21 cellular contexts compared by ENCODE assay signal in the genomic region with DNA sequence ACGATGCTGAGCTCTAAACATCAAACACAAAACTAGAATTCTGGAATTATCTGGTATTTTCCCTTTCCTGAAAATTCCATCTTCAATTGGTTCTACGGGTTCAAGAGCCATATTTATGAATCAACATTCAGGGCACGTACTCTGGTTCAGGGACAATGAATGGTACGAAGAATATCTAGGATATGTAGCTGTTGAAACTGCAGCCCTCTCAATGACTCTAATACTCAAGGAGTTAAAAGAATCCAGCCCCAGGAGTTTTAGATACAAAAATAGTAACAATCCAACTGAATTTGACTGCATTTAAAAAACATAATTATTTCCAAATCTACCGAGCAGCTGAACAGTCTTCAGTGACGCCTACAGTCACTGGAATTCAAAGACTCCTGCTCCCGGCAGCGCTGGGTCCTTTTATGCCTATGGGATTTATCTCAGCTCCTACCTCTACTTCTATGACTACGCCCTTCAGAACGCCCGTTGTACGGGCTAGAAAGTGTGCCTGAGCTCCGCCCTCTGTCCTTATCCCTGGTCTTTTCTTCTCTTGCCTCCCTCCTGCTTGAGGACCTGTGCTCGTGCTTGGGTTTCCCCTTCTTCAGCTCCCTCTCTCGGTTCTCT. TPM values are rescaled to one million over a fixed set of nuclear protein-coding genes. Genes with fewer than 3 reads are reported as not detected.
DNase-seq lines count a peak whose midpoint lies in the region; ATAC-seq and TF ChIP-seq lines count a peak whose summit lies in the region.
"Had no signal": no experiment of that assay in that cellular context is flagged by ENCODE, and none has a peak within 500 bp of the region (broad histone marks: within the 10 kb centered on the region; RNA-seq: fewer than 3 reads in every experiment).

No MANE protein-coding gene starts in this region.

- peaks cover 0 to 3% (median 0%) of the 10 kb centered on the region in 11 experiments; a peak in 1 of 22 replicates for H3K36me3 ChIP-seq in BLaER1 treated with 17β-estradiol and CSF1 and Interleukin-3, amounts not matched to agents 10 nM and 100 nM
- H3K36me3 ChIP-seq in adipocyte (ENCODE audit: control insufficient read depth, insufficient read depth, low read length, severe bottlenecking) (no peaks in the 10 kb centered on the region), suprapubic skin (no peaks in the 10 kb centered on the region)
- H3K36me3 ChIP-seq: HAP-1 had no signal

- no peak for TF ChIP-seq EP300 in suprapubic skin (IDR thresholded peaks at IDR 0.05)

- ATAC-seq in right cardiac atrium: peak; percentile 28 to 32
- ATAC-seq: PC-3 had no signal

- 71% methylated on average over 15 of the region's 15 CpGs for WGBS in right cardiac atrium
- 74% methylated on average over 15 of the region's 15 CpGs for WGBS in suprapubic skin

- H3K4me3 ChIP-seq in BLaER1 treated with 17β-estradiol and CSF1 and Interleukin-3, amounts not matched to agents 10 nM and 100 nM: no peak overlapping the region
- H3K4me3 ChIP-seq in adipocyte (ENCODE audit: low read length) (peak overlapping the region; percentile 39), right cardiac atrium (ENCODE audit: low read length) (no peak overlapping the region), suprapubic skin (no peak overlapping the region)
- H3K4me3 ChIP-seq: HAP-1 had no signal

- TF ChIP-seq CTCF in suprapubic skin (IDR thresholded peaks at IDR 0.05): no peak

- peak overlapping the region in 8 of 11 experiments; percentile 17 to 56 (median 45); a peak in 13 of 22 replicates for H3K4me2 ChIP-seq in BLaER1 treated with 17β-estradiol and CSF1 and Interleukin-3, amounts not matched to agents 10 nM and 100 nM

- peaks cover 9 to 25% (median 18%) of the 10 kb centered on the region in 10 experiments; a peak in 18 of 20 replicates for H3K4me1 ChIP-seq in BLaER1 treated with 17β-estradiol and CSF1 and Interleukin-3, amounts not matched to agents 10 nM and 100 nM
- peaks cover 41% of the 10 kb centered on the region for H3K4me1 ChIP-seq in adipocyte (ENCODE audit: control insufficient read depth, insufficient read depth, low read length)
- peaks cover 4% of the 10 kb centered on the region for H3K4me1 ChIP-seq in right cardiac atrium (ENCODE audit: control insufficient read depth, insufficient read depth, low read length)
- H3K4me1 ChIP-seq in suprapubic skin: peaks cover 24% of the 10 kb centered on the region
- H3K4me1 ChIP-seq: HAP-1 had no signal

- H3K27ac ChIP-seq in BLaER1 treated with 17β-estradiol and CSF1 and Interleukin-3, amounts not matched to agents 10 nM and 100 nM: no peak overlapping the region
- no peak overlapping the region for H3K27ac ChIP-seq in right cardiac atrium (ENCODE audit: low read length)
- H3K27ac ChIP-seq in suprapubic skin: peak overlapping the region; percentile 4

- H3K9ac ChIP-seq in BLaER1 treated with 17β-estradiol and CSF1 and Interleukin-3, amounts not matched to agents 10 nM and 100 nM: no peak overlapping the region
- H3K9ac ChIP-seq in adipocyte (ENCODE audit: low read length): peak overlapping the region; percentile 30

- intact Hi-C loops in right cardiac atrium (cut with DNase I): no loop called here

- no peak for DNase-seq in adipocyte (ENCODE audit: low read depth)
- no peak for DNase-seq in right cardiac atrium
- DNase-seq in suprapubic skin (ENCODE audit: low spot score in 2 of 2): no peak
- DNase-seq in NCI-H1417 (lab: John Stamatoyannopoulos, UW): no peak
- DNase-seq in HPDE6-E6E7 (ENCODE audit: extremely low spot score): no peak
- no peak for DNase-seq in NOMO-1 (lab: John Stamatoyannopoulos, UW; ENCODE audit: unreplicated experiment in 2 of 2)
- DNase-seq: ACHN; AML-193; CD4-positive, CD25-positive, alpha-beta regulatory T cell; COR-L47; DMS 273 treated with DMSO at 0.1 percent for 48 hours; DND-41; NCI-H1105; NCI-H1694 treated with DMSO at 0.1 percent for 48 hours; NCI-H2107; NCI-H226; NCI-H524; PC-3; RPMI8226 had no signal

- TF ChIP-seq POLR2A in suprapubic skin (IDR thresholded peaks at IDR 0.05): no peak

- peaks cover 0 to 9% (median 0%) of the 10 kb centered on the region in 11 experiments; a peak in 3 of 22 replicates for H3K9me3 ChIP-seq in BLaER1 treated with 17β-estradiol and CSF1 and Interleukin-3, amounts not matched to agents 10 nM and 100 nM (replicated peaks in 1 of 11)
- no peaks in the 10 kb centered on the region for H3K9me3 ChIP-seq in adipocyte (ENCODE audit: control insufficient read depth, low read length)
- no peaks in the 10 kb centered on the region for H3K9me3 ChIP-seq in right cardiac atrium (ENCODE audit: control insufficient read depth, low read length)
- H3K9me3 ChIP-seq in suprapubic skin: no peaks in the 10 kb centered on the region
- H3K9me3 ChIP-seq: HAP-1 had no signal

- no peaks in the 10 kb centered on the region for H3K27me3 ChIP-seq in BLaER1 treated with 17β-estradiol and CSF1 and Interleukin-3, amounts not matched to agents 10 nM and 100 nM
- H3K27me3 ChIP-seq in adipocyte (replicated peaks; ENCODE audit: control insufficient read depth, insufficient read depth, low read length): no peaks in the 10 kb centered on the region
- no peaks in the 10 kb centered on the region for H3K27me3 ChIP-seq in right cardiac atrium (ENCODE audit: control insufficient read depth, insufficient read depth)
- no peaks in the 10 kb centered on the region for H3K27me3 ChIP-seq in suprapubic skin

- H4K20me1 ChIP-seq in BLaER1 treated with 17β-estradiol and CSF1 and Interleukin-3, amounts not matched to agents 10 nM and 100 nM: peaks cover 0 to 5% (median 0%) of the 10 kb centered on the region in 11 experiments; a peak in 2 of 22 replicates

RNA-seq across cellular contexts. Expression of a gene that starts 55.7 kb away (rescaled TPM):
- total RNA-seq in right cardiac atrium (10 to 100 TPM in 3 of 4 donors, 1 to 10 TPM in 1; 9.9 to 12.8 (median 11.1) TPM), suprapubic skin (10 to 100 TPM; 13.3 to 28.1 (median 16.2) TPM)
- polyA plus RNA-seq in right cardiac atrium: 5.2 TPM
